ENCODE assay signal across 16 cellular contexts in the genomic region with DNA sequence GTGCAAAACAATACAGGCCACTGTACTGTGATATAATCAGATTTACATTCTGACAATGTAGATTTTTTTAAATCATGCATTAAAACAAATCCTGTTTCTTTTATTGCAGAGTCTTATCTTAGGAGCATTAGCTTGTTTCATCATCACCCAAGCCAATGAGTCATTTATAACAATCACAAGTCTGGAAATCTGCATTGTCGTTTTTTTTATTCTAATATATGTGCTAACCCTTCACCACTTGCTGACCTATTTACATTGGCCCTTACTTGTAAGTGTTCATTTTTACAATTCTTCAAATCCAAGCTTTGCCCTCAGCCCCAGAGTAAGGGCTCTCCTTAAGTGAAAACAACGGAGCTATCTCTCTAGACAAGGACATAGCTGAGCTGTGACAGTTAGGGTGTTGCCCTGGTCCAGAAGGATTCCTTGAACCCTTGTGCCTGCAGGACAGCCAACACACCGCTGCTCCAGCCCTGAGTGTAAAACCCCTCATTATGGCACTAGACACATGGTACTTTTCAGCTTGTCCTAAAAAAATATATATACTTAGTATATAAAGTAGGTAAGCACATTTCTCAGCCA. TPM values are rescaled to one million over a fixed set of nuclear protein-coding genes. Genes with fewer than 3 reads are reported as not detected.
DNase-seq lines count a peak whose midpoint lies in the region; ATAC-seq, FAIRE-seq and TF ChIP-seq lines count a peak whose summit lies in the region.
"Had no signal": no experiment of that assay in that cellular context is flagged by ENCODE, and none has a peak within 500 bp of the region (broad histone marks: within the 10 kb centered on the region; RNA-seq: fewer than 3 reads in every experiment).

No MANE protein-coding gene starts in this region.

- peaks cover 14% of the 10 kb centered on the region for H3K36me3 ChIP-seq in left ventricle myocardium inferior
- peaks cover 2% of the 10 kb centered on the region for H3K36me3 ChIP-seq in astrocyte (ENCODE audit: insufficient read depth, low read length)
- H3K36me3 ChIP-seq in hepatocyte (replicated peaks; ENCODE audit: insufficient read depth, low read depth): no peaks in the 10 kb centered on the region

- H3K27ac Mint-ChIP-seq in astrocyte (ENCODE audit: unreplicated experiment): no peak overlapping the region
- H3K27ac Mint-ChIP-seq in activated T-cell treated with anti-CD3 and anti-CD28 coated beads, Interleukin-2, amount 50 U/mL, for 72 hours: no peak overlapping the region
- H3K27ac Mint-ChIP-seq: activated T-helper 1 cell treated with anti-CD3 and anti-CD28 coated beads, Interleukin-12 subunit alpha, Interleukin-12 subunit beta, Interleukin-2, Interleukin-4 antibody, amounts not matched to agents 30 ng/mL and 10 ng/mL and 1 ng/mL, durations not matched to agents 14 hours and 24 hours and 36 hours had no signal

- H3K27ac ChIP-seq in left ventricle myocardium inferior (replicated peaks): no peak overlapping the region
- peak overlapping the region; percentile 79 for H3K27ac ChIP-seq in astrocyte (ENCODE audit: low read depth, low read length)
- peak overlapping the region; percentile 41 for H3K27ac ChIP-seq in hepatocyte
- H3K27ac ChIP-seq: skin epidermis had no signal

- H3K27me3 Mint-ChIP-seq in astrocyte (ENCODE audit: low read depth, unreplicated experiment): peaks cover 5% of the 10 kb centered on the region
- H3K27me3 Mint-ChIP-seq in activated T-cell treated with anti-CD3 and anti-CD28 coated beads, Interleukin-2, amount 50 U/mL, for 72 hours (ENCODE audit: low read depth): no peaks in the 10 kb centered on the region

- peak; percentile 22 for ATAC-seq in left ventricle myocardium superior
- no peak for ATAC-seq in activated T-cell treated with anti-CD3 and anti-CD28 coated beads, Interleukin-2, amount 50 U/mL, for 72 hours (replicated peaks in 1 of 2)

- DNase-seq in left ventricle myocardium superior (no peak), left ventricle myocardium inferior (no peak), astrocyte (ENCODE audit: low read depth) (peak; percentile 76), hepatocyte (ENCODE audit: low spot score) (peak; percentile 26), NCI-H146 treated with DMSO at 0.1 percent for 48 hours (lab: John Stamatoyannopoulos, UW; ENCODE audit: unreplicated experiment) (no peak), DMS153 (lab: John Stamatoyannopoulos, UW) (no peak)
- DNase-seq in activated T-cell treated with anti-CD3 and anti-CD28 coated beads, Interleukin-2, amount 50 U/mL, for 72 hours: no peak
- DNase-seq in stimulated activated CD4-positive, alpha-beta T cell treated with anti-CD3 and anti-CD28 coated beads, Interleukin-4, amount 100 ng/mL, for 1 hour: no peak
- DNase-seq: activated CD4-positive, alpha-beta T cell treated with anti-CD3 and anti-CD28 coated beads for 1 hour; central memory CD4-positive, alpha-beta T cell; GOT3 had no signal

- H3K27me3 ChIP-seq in left ventricle myocardium inferior (ENCODE audit: low read depth) (no peaks in the 10 kb centered on the region), astrocyte (ENCODE audit: insufficient read depth, low read length) (no peaks in the 10 kb centered on the region), hepatocyte (no peaks in the 10 kb centered on the region)

- H3K79me2 ChIP-seq in astrocyte (ENCODE audit: insufficient read depth, low read length) (no peaks in the 10 kb centered on the region), hepatocyte (no peaks in the 10 kb centered on the region)

- H3K4me2 ChIP-seq in astrocyte (ENCODE audit: low read length): peak overlapping the region; percentile 71
- H3K4me2 ChIP-seq in hepatocyte: peak overlapping the region; percentile 4

- H3K9me3 ChIP-seq in left ventricle myocardium inferior (replicated peaks) (no peaks in the 10 kb centered on the region), astrocyte (ENCODE audit: insufficient read depth, low read depth, low read length) (no peaks in the 10 kb centered on the region), hepatocyte (ENCODE audit: low read depth) (no peaks in the 10 kb centered on the region)

- H3K9me2 ChIP-seq in hepatocyte (replicated peaks; ENCODE audit: insufficient read depth): no peaks in the 10 kb centered on the region

- TF ChIP-seq CTCF in left ventricle myocardium inferior (IDR thresholded peaks at IDR 0.05; ENCODE audit: borderline replicate concordance): no peak
- TF ChIP-seq CTCF in astrocyte (IDR thresholded peaks at IDR 0.05; ENCODE audit: insufficient read depth, low read depth, low read length): no peak
- no peak for TF ChIP-seq CTCF in hepatocyte (IDR thresholded peaks at IDR 0.05; ENCODE audit: poor library complexity)

- intact Hi-C loops in left ventricle myocardium superior (cut with micrococcal nuclease) (no loop called here), left ventricle myocardium inferior (cut with micrococcal nuclease) (no loop called here)

- H3K9ac ChIP-seq in astrocyte (ENCODE audit: low read length): no peak overlapping the region

- H3K36me3 Mint-ChIP-seq in astrocyte (ENCODE audit: low read depth, unreplicated experiment): peaks cover 9% of the 10 kb centered on the region
- H3K36me3 Mint-ChIP-seq in activated T-cell treated with anti-CD3 and anti-CD28 coated beads, Interleukin-2, amount 50 U/mL, for 72 hours (ENCODE audit: insufficient read depth in 2 of 2): peaks cover 4 to 19% of the 10 kb centered on the region in 2 donors

- no peak overlapping the region for H3K4me3 Mint-ChIP-seq in astrocyte (ENCODE audit: unreplicated experiment)
- H3K4me3 Mint-ChIP-seq in activated T-cell treated with anti-CD3 and anti-CD28 coated beads, Interleukin-2, amount 50 U/mL, for 72 hours: no peak overlapping the region
- H3K4me3 Mint-ChIP-seq: activated T-helper 1 cell treated with anti-CD3 and anti-CD28 coated beads, Interleukin-12 subunit alpha, Interleukin-12 subunit beta, Interleukin-2, Interleukin-4 antibody, amounts not matched to agents 30 ng/mL and 10 ng/mL and 1 ng/mL, durations not matched to agents 14 hours and 24 hours and 36 hours; memory B cell had no signal

- no peaks in the 10 kb centered on the region for H3K9me3 Mint-ChIP-seq in astrocyte (ENCODE audit: unreplicated experiment)
- H3K9me3 Mint-ChIP-seq in activated T-cell treated with anti-CD3 and anti-CD28 coated beads, Interleukin-2, amount 50 U/mL, for 72 hours: no peaks in the 10 kb centered on the region
- H3K9me3 Mint-ChIP-seq: memory B cell had no signal

- no peak overlapping the region for H3K4me3 ChIP-seq in left ventricle myocardium inferior
- no peak overlapping the region for H3K4me3 ChIP-seq in astrocyte (ENCODE audit: insufficient read depth, low read depth, low read length)
- no peak overlapping the region for H3K4me3 ChIP-seq in hepatocyte
- H3K4me3 ChIP-seq: skin epidermis had no signal

- 55% methylated on average over 3 of the region's 3 CpGs for WGBS in hepatocyte (ENCODE audit: low lambda C conversion rate, missing lambda C conversion rate)

- H4K20me1 ChIP-seq in astrocyte (ENCODE audit: insufficient read depth, low read length) (no peaks in the 10 kb centered on the region), hepatocyte (ENCODE audit: insufficient read depth, poor library complexity, severe bottlenecking) (no peaks in the 10 kb centered on the region)

- H2AFZ ChIP-seq in astrocyte (ENCODE audit: low read depth, low read length): no peak overlapping the region
- no peak overlapping the region for H2AFZ ChIP-seq in hepatocyte

- H3K4me1 ChIP-seq in left ventricle myocardium inferior (peaks cover 4% of the 10 kb centered on the region), astrocyte (ENCODE audit: insufficient read depth, low read length) (peaks cover 23% of the 10 kb centered on the region), hepatocyte (ENCODE audit: insufficient read depth) (peaks cover 7% of the 10 kb centered on the region)

- FAIRE-seq in astrocyte (lab: Jason Lieb, UNC): no peak

- peaks cover 23% of the 10 kb centered on the region for H3K4me1 Mint-ChIP-seq in astrocyte (ENCODE audit: low read depth, unreplicated experiment)
- H3K4me1 Mint-ChIP-seq in activated T-cell treated with anti-CD3 and anti-CD28 coated beads, Interleukin-2, amount 50 U/mL, for 72 hours (ENCODE audit: low read depth): peaks cover 24% of the 10 kb centered on the region

RNA-seq across cellular contexts. Expression of a gene that starts 3.7 kb away (rescaled TPM):
- total RNA-seq in left ventricle myocardium superior: 2.1 TPM
- 1.0 TPM for total RNA-seq in left ventricle myocardium inferior
- 2.7 and 6.4 TPM in 2 replicates for total RNA-seq in astrocyte
- 1.4 TPM in 1 of 2 replicates, not detected in the other for total RNA-seq in hepatocyte
- polyA plus RNA-seq in hepatocyte: 1.8 and 2.9 TPM in 2 replicates
- total RNA-seq in activated T-cell treated with anti-CD3 and anti-CD28 coated beads, Interleukin-2, amount 50 U/mL, for 72 hours: 10 to 100 TPM; 10.1 to 14.4 TPM

RNA-seq across cellular contexts. Expression of a gene that starts 9.3 kb away (rescaled TPM):
- total RNA-seq in left ventricle myocardium superior: not detected
- total RNA-seq in left ventricle myocardium inferior: not detected
- total RNA-seq in astrocyte: not detected in 2 replicates
- total RNA-seq in hepatocyte: not detected in 2 replicates
- 0.32 and 0.60 TPM in 2 replicates for polyA plus RNA-seq in hepatocyte
- total RNA-seq in activated T-cell treated with anti-CD3 and anti-CD28 coated beads, Interleukin-2, amount 50 U/mL, for 72 hours: 1 to 10 TPM in 1 of 2 donors, under 1 TPM in 1; 0.31 to 1.2 TPM
- total RNA-seq: NCI-H460 had no signal
- polyA plus RNA-seq: AG04450 had no signal

RNA-seq across cellular contexts. Expression of a gene that starts 17.5 kb away (rescaled TPM):
- 9.1 TPM for total RNA-seq in left ventricle myocardium superior
- 7.8 TPM for total RNA-seq in left ventricle myocardium inferior
- 24.5 and 27.9 TPM in 2 replicates for total RNA-seq in astrocyte
- 39.9 and 69.1 TPM in 2 replicates for total RNA-seq in hepatocyte
- 50.7 and 53.5 TPM in 2 replicates for polyA plus RNA-seq in hepatocyte
- total RNA-seq in activated T-cell treated with anti-CD3 and anti-CD28 coated beads, Interleukin-2, amount 50 U/mL, for 72 hours: 100 to 1,000 TPM; 163 to 172 TPM

RNA-seq across cellular contexts. Expression of a gene that starts 20.0 kb away (rescaled TPM):
- total RNA-seq in left ventricle myocardium superior (16.8 TPM), left ventricle myocardium inferior (18.6 TPM), astrocyte (12.4 and 16.5 TPM in 2 replicates), hepatocyte (14.3 and 15.9 TPM in 2 replicates)
- 10.1 and 12.5 TPM in 2 replicates for polyA plus RNA-seq in hepatocyte
- total RNA-seq in activated T-cell treated with anti-CD3 and anti-CD28 coated beads, Interleukin-2, amount 50 U/mL, for 72 hours: 10 to 100 TPM; 16.4 to 16.6 TPM

RNA-seq across cellular contexts. Expression of a gene that starts 34.6 kb away (rescaled TPM):
- 10.6 TPM for total RNA-seq in left ventricle myocardium superior
- total RNA-seq in left ventricle myocardium inferior: 8.3 TPM
- 62.0 and 62.4 TPM in 2 replicates for total RNA-seq in astrocyte
- 28.3 and 32.5 TPM in 2 replicates for total RNA-seq in hepatocyte
- polyA plus RNA-seq in hepatocyte: 55.1 and 75.1 TPM in 2 replicates
- 10 to 100 TPM; 82.4 to 90.6 TPM for total RNA-seq in activated T-cell treated with anti-CD3 and anti-CD28 coated beads, Interleukin-2, amount 50 U/mL, for 72 hours

Comparison
In these comparisons a context has a peak if more than half of its experiments do, and no peak if none do; other contexts are left out.
1. DNase-seq: peak in astrocyte (single experiment) and hepatocyte (single experiment); none in left ventricle myocardium superior (single experiment), left ventricle myocardium inferior (single experiment), NCI-H146 treated with DMSO at 0.1 percent for 48 hours (single experiment), activated T-cell treated with anti-CD3 and anti-CD28 coated beads, Interleukin-2, amount 50 U/mL, for 72 hours (0 of 2), stimulated activated CD4-positive, alpha-beta T cell treated with anti-CD3 and anti-CD28 coated beads, Interleukin-4, amount 100 ng/mL, for 1 hour (single experiment) and DMS153 (single experiment).